9 cellular contexts compared by ENCODE assay signal in genomic region chr12:11653215-11653753, GRCh38. TPM values are rescaled to one million over a fixed set of nuclear protein-coding genes. Genes with fewer than 3 reads are reported as not detected.
DNase-seq lines count a peak whose midpoint lies in the region; ATAC-seq and TF ChIP-seq lines count a peak whose summit lies in the region.
"Had no signal": no experiment of that assay in that cellular context is flagged by ENCODE, and none has a peak within 500 bp of the region (broad histone marks: within the 10 kb centered on the region; RNA-seq: fewer than 3 reads in every experiment).

No MANE protein-coding gene starts in this region.

- peak overlapping the region; percentile 90 for H3K4me3 Mint-ChIP-seq in osteocyte (ENCODE audit: unreplicated experiment)

- H3K9me2 ChIP-seq in PC-9 (ENCODE audit: insufficient read depth) = no peaks in the 10 kb centered on the region

- DNase-seq in NCI-H510A treated with DMSO at 0.1 percent for 48 hours (lab: John Stamatoyannopoulos, UW) (peak; percentile 30), NCI-H510A (lab: John Stamatoyannopoulos, UW) (no peak), PC-9 (no peak), choroid plexus epithelial cell (ENCODE audit: low read depth) (peak; percentile 17), osteocyte (ENCODE audit: extremely low spot score, unreplicated experiment) (no peak), COLO668 (lab: John Stamatoyannopoulos, UW; ENCODE audit: unreplicated experiment) (no peak), globus pallidus (ENCODE audit: low spot score) (no peak)

- peaks cover 18% of the 10 kb centered on the region; the same call in 1 of the 2 replicates for H3F3A ChIP-seq in PC-9 (ENCODE audit: insufficient read depth, low read depth)

- peak overlapping the region; percentile 95 for H3K27ac Mint-ChIP-seq in osteocyte (ENCODE audit: unreplicated experiment)

- CTCF ChIA-PET in PC-9 (lab: Charles Lee) = interaction anchor here (0.5 kb wide), 1 partner anchor 78 kb away, joined by 3 read pairs; no protein-coding TSS in a partner anchor

- intact Hi-C loops in PC-9 (cut with micrococcal nuclease; ENCODE audit: unreplicated experiment) = loop anchor here (5.0 to 10.0 kb wide), 2 partner anchors 304 to 682 kb away; no protein-coding TSS in a partner anchor

- H3K27me3 Mint-ChIP-seq in osteocyte (ENCODE audit: unreplicated experiment) = no peaks in the 10 kb centered on the region

- H3K27me3 ChIP-seq in PC-9 (ENCODE audit: insufficient read depth, low read depth) = no peaks in the 10 kb centered on the region

- H3K27ac ChIP-seq in PC-9 = no peak overlapping the region
- H3K27ac ChIP-seq: 22Rv1 had no signal

- H3K79me2 ChIP-seq in PC-9 (ENCODE audit: low read depth) = peaks cover 85% of the 10 kb centered on the region

- ATAC-seq in HG02973 (IDR thresholded peaks at IDR 0.05; ENCODE audit: unreplicated experiment) = no peak

- H3K4me3 ChIP-seq in PC-9 = no peak overlapping the region
- H3K4me3 ChIP-seq in choroid plexus epithelial cell (ENCODE audit: low read depth, low read length) = no peak overlapping the region

- H3K36me3 ChIP-seq in PC-9 (ENCODE audit: low read depth) = peaks cover 20% of the 10 kb centered on the region; the same call in 1 of the 2 replicates

- no peak for TF ChIP-seq CTCF in PC-9 (conservative IDR thresholded peaks at IDR 0.05)
- TF ChIP-seq CTCF in choroid plexus epithelial cell (conservative IDR thresholded peaks at IDR 0.05; ENCODE audit: low read depth, low read length) = no peak
- no peak for TF ChIP-seq CTCF in osteocyte (IDR thresholded peaks at IDR 0.05)

- peak overlapping the region; percentile 94 for H3K4me2 ChIP-seq in PC-9

- H3K9me3 ChIP-seq in PC-9 (ENCODE audit: insufficient read depth, low read depth) = no peaks in the 10 kb centered on the region

- H4K20me1 ChIP-seq in PC-9 (ENCODE audit: insufficient read depth) = peaks cover 4% of the 10 kb centered on the region; the same call in 1 of the 2 replicates

- H3K9me3 Mint-ChIP-seq in osteocyte (ENCODE audit: unreplicated experiment) = no peaks in the 10 kb centered on the region

- H2AFZ ChIP-seq in PC-9 = no peak overlapping the region

- peaks cover 3% of the 10 kb centered on the region for H3K36me3 Mint-ChIP-seq in osteocyte (ENCODE audit: unreplicated experiment)

- BruUV-seq in PC-9 (replicated peaks; lab: Mats Ljungman, UMichigan) = no TSS peak

- H3K4me1 Mint-ChIP-seq in osteocyte (ENCODE audit: unreplicated experiment) = peaks cover 54% of the 10 kb centered on the region

- POLR2A ChIA-PET in PC-9 (lab: Charles Lee; ENCODE audit: unreplicated experiment) = no interaction called here

- peaks cover 40% of the 10 kb centered on the region for H3K4me1 ChIP-seq in PC-9 (replicated peaks; ENCODE audit: insufficient read depth)

RNA-seq across cellular contexts. Expression of gene ETV6, which starts 3.8 kb away (rescaled TPM):
- total RNA-seq in PC-9 (2021) = 52.1 and 62.8 TPM in 2 replicates
- 24.4 and 29.4 TPM in 2 replicates for total RNA-seq in osteocyte

Comparison
In these comparisons a context has a peak if more than half of its experiments do, and no peak if none do; other contexts are left out.
1. DNase-seq: peak in NCI-H510A treated with DMSO at 0.1 percent for 48 hours (single experiment) and choroid plexus epithelial cell (single experiment); none in NCI-H510A (single experiment), PC-9 (0 of 2), osteocyte (single experiment), COLO668 (single experiment) and globus pallidus (single experiment).